In the genomic region with DNA sequence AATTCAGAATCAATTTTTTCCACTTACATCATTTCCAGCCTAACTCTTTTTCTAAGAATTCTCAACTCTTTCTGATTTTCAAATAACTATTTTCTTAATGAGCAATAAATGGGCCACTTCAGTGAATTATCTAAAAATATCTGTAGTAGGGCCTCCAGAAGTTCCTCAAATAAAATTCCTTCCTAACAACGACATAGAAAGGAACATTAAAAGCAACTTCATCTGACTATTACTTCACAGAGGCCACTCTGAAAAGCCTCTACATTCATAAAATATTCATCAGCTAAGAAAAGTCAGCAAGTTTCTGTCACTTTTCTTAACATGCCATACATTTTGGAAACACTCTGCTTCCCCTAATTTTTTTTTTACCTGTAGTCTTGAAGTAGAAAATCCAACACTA, we compare ENCODE assay signal across 1 cellular context.
TF ChIP-seq lines count a peak whose summit lies in the region.

No MANE protein-coding gene starts in this region.

TF ChIP-seq in IMR-90, 13 proteins besides CTCF, POLR2A, EP300 and RAD21:
- TF ChIP-seq ELK1 (IDR thresholded peaks at IDR 0.05; ENCODE audit: borderline replicate concordance, low read depth, low read length), result no peak
- no peak for TF ChIP-seq CHD1 (IDR thresholded peaks at IDR 0.05; ENCODE audit: low read depth, low read length)
- TF ChIP-seq CEBPB (IDR thresholded peaks at IDR 0.05; ENCODE audit: low read depth, low read length), result no peak
- no peak for TF ChIP-seq MAFK (IDR thresholded peaks at IDR 0.05; ENCODE audit: low read depth, low read length)
- TF ChIP-seq FOS (IDR thresholded peaks at IDR 0.05; ENCODE audit: low read depth, low read length), result no peak
- TF ChIP-seq NFE2L2 (IDR thresholded peaks at IDR 0.05; ENCODE audit: low read depth, low read length), result no peak
- TF ChIP-seq RFX5 (IDR thresholded peaks at IDR 0.05; ENCODE audit: low read depth, low read length), result no peak
- no peak for TF ChIP-seq RCOR1 (IDR thresholded peaks at IDR 0.05; ENCODE audit: insufficient replicate concordance, low read length)
